18 cellular contexts compared by ENCODE assay signal in the genomic region with DNA sequence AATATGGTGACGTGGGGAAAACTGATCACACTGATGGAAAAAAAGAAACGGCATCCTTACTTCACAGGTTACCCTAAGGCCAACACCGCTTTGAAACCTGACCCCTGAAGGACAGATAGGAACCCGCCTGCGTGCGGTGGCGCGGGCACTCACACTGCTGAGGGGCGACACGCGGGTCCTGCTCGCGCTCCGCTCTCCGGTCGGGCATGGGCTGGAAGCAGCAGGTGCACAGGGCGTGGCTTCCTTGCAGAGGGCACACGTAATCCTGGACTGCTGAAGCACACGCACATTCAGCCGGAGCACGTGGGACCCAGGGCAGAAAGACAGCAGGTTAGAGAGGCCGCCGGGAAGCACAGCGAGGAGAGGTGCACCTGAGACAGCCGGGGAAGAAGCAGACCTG.
"Had no signal": no experiment of that assay in that cellular context is flagged by ENCODE, and none has a peak within 500 bp of the region (broad histone marks: within the 10 kb centered on the region; RNA-seq: fewer than 3 reads in every experiment).

No MANE protein-coding gene starts in this region.

- H3K9me3 ChIP-seq: heart left ventricle, spleen, stomach, tibial artery, upper lobe of right lung, vagina had no signal

- DNase-seq: cortex of kidney; dorsolateral prefrontal cortex; effector CD8-positive, alpha-beta T cell; heart left ventricle; hippocampal formation; mammary epithelial cell; naive thymus-derived CD4-positive, alpha-beta T cell; spleen; stimulated activated CD4-positive, alpha-beta T cell treated with anti-CD3 and anti-CD28 coated beads, Interleukin-15, amount 100 ng/mL, for 24 hours; stimulated activated CD4-positive, alpha-beta T cell treated with anti-CD3 and anti-CD28 coated beads, Interleukin-2, amount 100 ng/mL, for 24 hours; stimulated activated naive CD4-positive, alpha-beta T cell; stomach; tibial artery; upper lobe of right lung had no signal

- H3K27me3 Mint-ChIP-seq: naive thymus-derived CD4-positive, alpha-beta T cell had no signal

- H3K4me3 Mint-ChIP-seq: naive thymus-derived CD4-positive, alpha-beta T cell had no signal

- ATAC-seq: esophagus mucosa; left lobe of liver; naive thymus-derived CD4-positive, alpha-beta T cell; sciatic nerve; upper lobe of right lung had no signal

- H3K27me3 ChIP-seq: dorsolateral prefrontal cortex, heart left ventricle, spleen, stomach, tibial artery, upper lobe of right lung, vagina had no signal

- H3K4me1 ChIP-seq: heart left ventricle, spleen, stomach, tibial artery, upper lobe of right lung, vagina had no signal

- H3K27ac ChIP-seq: heart left ventricle, spleen, stomach, tibial artery, upper lobe of right lung, vagina had no signal

- H3K4me3 ChIP-seq: dorsolateral prefrontal cortex, heart left ventricle, spleen, stomach, tibial artery, upper lobe of right lung, vagina had no signal
